ENCODE assay signal across 8 cellular contexts in the genomic region with DNA sequence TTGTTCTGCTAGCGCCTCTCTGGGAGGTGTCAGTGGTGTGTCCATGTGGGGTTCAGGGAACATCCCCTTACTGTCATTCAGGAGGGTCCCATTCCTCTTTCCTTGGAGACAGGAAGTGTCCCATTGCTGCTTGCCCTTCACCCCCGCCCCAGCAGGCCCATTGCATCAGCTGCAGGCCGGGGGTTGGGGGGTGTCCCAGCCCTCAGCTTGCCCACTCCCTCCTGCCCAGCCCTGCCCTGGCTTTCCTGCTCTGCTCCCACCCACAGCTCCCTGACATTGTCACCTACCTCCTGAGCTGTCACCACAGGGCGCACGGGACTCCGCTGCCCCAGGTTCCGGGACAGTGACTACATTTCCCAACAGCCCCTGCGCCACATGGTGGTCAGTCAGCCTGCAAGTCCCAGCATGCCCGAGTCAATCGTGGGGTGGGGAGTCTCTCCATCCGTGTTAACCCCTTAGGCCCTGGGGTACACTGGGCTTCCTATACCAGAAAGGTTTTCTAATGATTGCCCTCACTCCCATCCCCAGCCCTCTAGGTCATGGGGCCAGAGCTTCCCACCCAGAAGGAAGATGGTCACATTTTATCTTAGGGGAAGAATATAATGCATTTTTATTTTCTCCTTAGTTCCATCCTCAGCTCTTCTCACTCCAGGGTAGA. TPM values are rescaled to one million over a fixed set of nuclear protein-coding genes. Genes with fewer than 3 reads are reported as not detected.
DNase-seq lines count a peak whose midpoint lies in the region; ATAC-seq and TF ChIP-seq lines count a peak whose summit lies in the region.

A gene (minus strand): TSS at position 351 of the 658 bp plus-strand sequence. CDS start 745 bp downstream, outside the sequence.

- H3K4me1 ChIP-seq in H9 (ENCODE audit: insufficient read depth, low read length) (no peaks in the 10 kb centered on the region), ectodermal cell (ENCODE audit: control insufficient read depth, insufficient read depth, low read length) (no peaks in the 10 kb centered on the region), lung (ENCODE audit: control insufficient read depth in 2 of 2, insufficient read depth in 2 of 2, low read length in 2 of 2) (peaks cover 0 to 6% of the 10 kb centered on the region in 2 donors)

- WGBS in H9 (ENCODE audit: extremely low coverage, insufficient read length, low lambda C conversion rate): no CpG with 5 or more reads among the region's 11 CpGs
- WGBS in ectodermal cell, 2 experiments: 3 to 5% methylated on average over 11 of the region's 11 CpGs
- 2 to 8% methylated on average over 11 of the region's 11 CpGs for WGBS in lung, 2 donors

- H3K23me2 ChIP-seq in H9 (ENCODE audit: insufficient read length, low read depth, low read length, poor library complexity, severe bottlenecking): peaks cover 3% of the 10 kb centered on the region

- H3K4me3 ChIP-seq in ectodermal cell (ENCODE audit: insufficient read depth, low read depth, low read length): peak within 1 kb of the TSS; percentile 51
- H3K4me3 ChIP-seq in lung: peak within 1 kb of the TSS; percentile 63

- H3K9ac ChIP-seq in H9 (ENCODE audit: extremely low read depth, insufficient read length, low read length): peak within 1 kb of the TSS; percentile 16

- H2BK12ac ChIP-seq in H9 (ENCODE audit: insufficient read length, low read depth, low read length): no peak within 1 kb of the TSS

- H3K27me3 ChIP-seq in H9 (ENCODE audit: insufficient read depth, low read length): no peaks in the 10 kb centered on the region
- H3K27me3 ChIP-seq in ectodermal cell (ENCODE audit: control insufficient read depth, insufficient read depth, low read length, poor library complexity, severe bottlenecking): no peaks in the 10 kb centered on the region
- H3K27me3 ChIP-seq in lung (ENCODE audit: control insufficient read depth, insufficient read depth): no peaks in the 10 kb centered on the region

- no peak within 1 kb of the TSS for H4K91ac ChIP-seq in H9 (ENCODE audit: insufficient read length, low read depth, low read length)

- H4K8ac ChIP-seq in H9 (replicated peaks; ENCODE audit: insufficient read length, low read depth, low read length): no peak within 1 kb of the TSS

- H3T11ph ChIP-seq in H9 (ENCODE audit: low read length): no peak within 1 kb of the TSS

- TF ChIP-seq CTCF in H9 (conservative IDR thresholded peaks at IDR 0.05) (no peak), lung (IDR thresholded peaks at IDR 0.05; ENCODE audit: control extremely low read depth, extremely low read depth) (peak; percentile 14)

- H3K36me3 ChIP-seq in ectodermal cell (ENCODE audit: control insufficient read depth, insufficient read depth, low read length): no peaks in the 10 kb centered on the region
- H3K36me3 ChIP-seq in lung (ENCODE audit: control insufficient read depth in 2 of 2, insufficient read depth in 2 of 2, low read length in 2 of 2): peaks cover 0 to 7% of the 10 kb centered on the region in 2 donors

- no peak within 1 kb of the TSS for H2AFZ ChIP-seq in H9 (ENCODE audit: low read length)

- ATAC-seq in lung (ENCODE audit: insufficient read depth, low FRiP score): peak; percentile 88
- ATAC-seq in GM19023 (IDR thresholded peaks at IDR 0.05; ENCODE audit: unreplicated experiment): no peak

- peak within 1 kb of the TSS; percentile 72 for H3K14ac ChIP-seq in H9 (ENCODE audit: insufficient read depth, low read length)

- H3K9me3 Mint-ChIP-seq in H9: no peaks in the 10 kb centered on the region
- H3K9me3 Mint-ChIP-seq in activated CD4-positive, alpha-beta memory T cell treated with anti-CD3 and anti-CD28 coated beads, Interleukin-2, amount 10 ng/mL, durations not matched to agents 7 days and 5 days: no peaks in the 10 kb centered on the region

- H2AK5ac ChIP-seq in H9 (ENCODE audit: insufficient read length, low read length): no peak within 1 kb of the TSS

- H4K20me1 ChIP-seq in H9 (ENCODE audit: control insufficient read depth, insufficient read depth, insufficient read length): no peaks in the 10 kb centered on the region

- peaks cover 0 to 3% (median 3%) of the 10 kb centered on the region in 3 experiments; a peak in 2 of 7 replicates for H3K36me3 Mint-ChIP-seq in H9 (ENCODE audit: insufficient read depth in 1 of 3, low read depth in 3 of 3)
- no peaks in the 10 kb centered on the region for H3K36me3 Mint-ChIP-seq in activated CD4-positive, alpha-beta memory T cell treated with anti-CD3 and anti-CD28 coated beads, Interleukin-2, amount 10 ng/mL, durations not matched to agents 7 days and 5 days (ENCODE audit: low read depth)

- H3K27me3 Mint-ChIP-seq in H9 (ENCODE audit: low read depth): no peaks in the 10 kb centered on the region
- no peaks in the 10 kb centered on the region for H3K27me3 Mint-ChIP-seq in activated CD4-positive, alpha-beta memory T cell treated with anti-CD3 and anti-CD28 coated beads, Interleukin-2, amount 10 ng/mL, durations not matched to agents 7 days and 5 days

- peak within 1 kb of the TSS; percentile 98 to 99 for H3K4me3 Mint-ChIP-seq in H9
- H3K4me3 Mint-ChIP-seq in activated CD4-positive, alpha-beta memory T cell treated with anti-CD3 and anti-CD28 coated beads, Interleukin-2, amount 10 ng/mL, durations not matched to agents 7 days and 5 days: peak within 1 kb of the TSS; percentile 80

- no peak within 1 kb of the TSS for H2BK120ac ChIP-seq in H9 (ENCODE audit: low read depth, low read length, poor library complexity, severe bottlenecking)

- no peaks in the 10 kb centered on the region for H3K79me1 ChIP-seq in H9 (ENCODE audit: insufficient read depth, low read depth, low read length, poor library complexity, severe bottlenecking)

- no peaks in the 10 kb centered on the region for H3K79me2 ChIP-seq in H9 (ENCODE audit: insufficient read depth, low read length)

- H4K5ac ChIP-seq in H9 (ENCODE audit: insufficient read length, low read depth, low read length): peak within 1 kb of the TSS; percentile 10

- peak within 1 kb of the TSS; percentile 95 to 100 (median 99) for H3K27ac Mint-ChIP-seq in H9
- H3K27ac Mint-ChIP-seq in activated CD4-positive, alpha-beta memory T cell treated with anti-CD3 and anti-CD28 coated beads, Interleukin-2, amount 10 ng/mL, durations not matched to agents 7 days and 5 days: peak within 1 kb of the TSS; percentile 88

- H3K4me2 ChIP-seq in H9 (ENCODE audit: insufficient read depth, insufficient read length, low read length): peak within 1 kb of the TSS; percentile 84

- H3K56ac ChIP-seq in H9 (ENCODE audit: insufficient read length, low read depth, low read length): no peak within 1 kb of the TSS

- peak within 1 kb of the TSS; percentile 35 for H3K18ac ChIP-seq in H9 (ENCODE audit: insufficient read length, low read depth, low read length)

- DNase-seq in GM04503 (ENCODE audit: low read depth) (peak; percentile 60), H9 (peak; percentile 94), NCI-H2227 (lab: John Stamatoyannopoulos, UW; ENCODE audit: unreplicated experiment) (peak; percentile 88), lung (ENCODE audit: low spot score) (peak; percentile 89)
- peak; percentile 80 for DNase-seq in activated CD4-positive, alpha-beta memory T cell treated with anti-CD3 and anti-CD28 coated beads, Interleukin-2, amount 10 ng/mL, durations not matched to agents 7 days and 5 days
- DNase-seq in stimulated activated CD4-positive, alpha-beta T cell treated with anti-CD3 and anti-CD28 coated beads, TNF-alpha, amount 100 ng/mL, for 1 hour (ENCODE audit: low read depth in 3 of 3, low spot score in 1 of 3): peak in 2 of 3 donors; percentile 13 to 57

- no peak within 1 kb of the TSS for H2BK5ac ChIP-seq in H9 (ENCODE audit: insufficient read length, low read length)

- H3K4ac ChIP-seq in H9 (ENCODE audit: low read depth, low read length): no peak within 1 kb of the TSS

- no peak within 1 kb of the TSS for H3K23ac ChIP-seq in H9 (ENCODE audit: insufficient read length, low read depth, low read length)

- H3K9me3 ChIP-seq in H9 (ENCODE audit: control insufficient read depth, low read depth, low read length): no peaks in the 10 kb centered on the region
- no peaks in the 10 kb centered on the region for H3K9me3 ChIP-seq in ectodermal cell (ENCODE audit: control insufficient read depth, low read length)
- H3K9me3 ChIP-seq in lung (ENCODE audit: control insufficient read depth in 2 of 2, insufficient read depth in 1 of 2, low read length in 1 of 2): no peaks in the 10 kb centered on the region

- H3K4me1 Mint-ChIP-seq in H9: peaks cover 20 to 23% of the 10 kb centered on the region in 2 experiments
- H3K4me1 Mint-ChIP-seq in activated CD4-positive, alpha-beta memory T cell treated with anti-CD3 and anti-CD28 coated beads, Interleukin-2, amount 10 ng/mL, durations not matched to agents 7 days and 5 days: peaks cover 12% of the 10 kb centered on the region

- CTCF ChIA-PET in activated CD4-positive, alpha-beta memory T cell treated with anti-CD3 and anti-CD28 coated beads, Interleukin-2, amount 10 ng/mL, durations not matched to agents 7 days and 5 days (lab: Charles Lee): interaction anchor here (0.9 to 2.3 kb wide), 3 partner anchors 10 to 87 kb away, joined by 3 to 8 read pairs (median 3); a partner anchor contains a TSS

- no peak within 1 kb of the TSS for H2BK20ac ChIP-seq in H9 (ENCODE audit: low read depth, low read length, poor library complexity, severe bottlenecking)

- no peak within 1 kb of the TSS for H2BK15ac ChIP-seq in H9 (ENCODE audit: low read depth, low read length)

- POLR2A ChIA-PET in activated CD4-positive, alpha-beta memory T cell treated with anti-CD3 and anti-CD28 coated beads, Interleukin-2, amount 10 ng/mL, durations not matched to agents 7 days and 5 days (lab: Charles Lee): interaction anchor here (0.5 to 1.3 kb wide), 5 partner anchors 9 to 28 kb away, joined by 3 to 4 read pairs (median 3); no protein-coding TSS in a partner anchor

- H3K27ac ChIP-seq in H9 (ENCODE audit: insufficient read length, low read depth, low read length) (no peak within 1 kb of the TSS), ectodermal cell (ENCODE audit: insufficient read depth, low read depth, low read length, poor library complexity, severe bottlenecking) (peak within 1 kb of the TSS; percentile 27), lung (ENCODE audit: low read depth in 1 of 2, low read length in 1 of 2) (peak within 1 kb of the TSS; percentile 83 to 85)

RNA-seq across cellular contexts. Expression of the gene that starts here (rescaled TPM):
- total RNA-seq in H9 (2021) (28.2 and 28.8 TPM in 2 replicates), lung (10 to 100 TPM; 30.3 to 40.8 TPM)
- 10 to 100 TPM; 26.3 to 26.7 TPM for total RNA-seq in activated CD4-positive, alpha-beta memory T cell treated with anti-CD3 and anti-CD28 coated beads, Interleukin-2, amount 10 ng/mL, durations not matched to agents 7 days and 5 days
- 21.1 TPM for polyA plus RNA-seq in ectodermal cell (2013, experiment 1 of 4)
- polyA plus RNA-seq in ectodermal cell (2013, experiment 2 of 4): 25.1 TPM
- 13.9 TPM for polyA plus RNA-seq in ectodermal cell (2013, experiment 3 of 4)
- 15.7 TPM for polyA plus RNA-seq in ectodermal cell (2013, experiment 4 of 4)
- 10 to 100 TPM in 1 of 2 donors, 1 to 10 TPM in 1; 9.2 to 24.1 TPM for polyA plus RNA-seq in lung

Comparison
In these comparisons a context has a peak if more than half of its experiments do, and no peak if none do; other contexts are left out.
1. DNase-seq: peak in every context shown above with its lines; median percentile 94 in H9; 89 in lung; 88 in NCI-H2227; 80 in activated CD4-positive, alpha-beta memory T cell treated with anti-CD3 and anti-CD28 coated beads, Interleukin-2, amount 10 ng/mL, durations not matched to agents 7 days and 5 days; 60 in GM04503; 35 in stimulated activated CD4-positive, alpha-beta T cell treated with anti-CD3 and anti-CD28 coated beads, TNF-alpha, amount 100 ng/mL, for 1 hour.